17 cellular contexts compared by ENCODE assay signal in the genomic region with DNA sequence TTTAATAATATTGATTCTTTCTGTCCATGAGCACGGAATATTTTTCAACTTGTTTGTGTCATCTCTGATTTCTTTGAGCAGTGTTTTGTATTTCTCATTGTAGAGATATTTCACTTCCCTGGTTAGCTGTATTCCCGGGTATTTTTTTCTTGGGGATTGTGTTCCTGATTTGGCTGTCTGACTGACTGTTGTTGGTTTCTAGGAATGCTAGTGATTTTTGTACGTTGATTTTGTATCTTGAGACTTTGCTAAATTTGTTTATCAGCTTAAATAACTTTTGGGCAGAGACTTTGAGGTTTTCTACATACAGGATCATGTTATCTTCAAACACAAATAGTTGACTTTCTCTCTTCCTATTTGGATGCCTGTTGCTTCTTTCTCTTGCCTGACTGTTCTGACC.
A peak's percentile ranks its signal among the peaks of the same experiment; 100 is the strongest.
DNase-seq lines count a peak whose midpoint lies in the region; ATAC-seq and TF ChIP-seq lines count a peak whose summit lies in the region.
"Had no signal": no experiment of that assay in that cellular context is flagged by ENCODE, and none has a peak within 500 bp of the region (broad histone marks: within the 10 kb centered on the region; RNA-seq: fewer than 3 reads in every experiment).

No MANE protein-coding gene starts in this region.

- POLR2A ChIA-PET in GM10248 (lab: Yijun Ruan, JAX): no interaction called here

- CTCF ChIA-PET in GM10248 (lab: Yijun Ruan, JAX): no interaction called here

- H3K36me3 Mint-ChIP-seq in chondrocyte (ENCODE audit: low read depth): no peaks in the 10 kb centered on the region
- peaks cover 3% of the 10 kb centered on the region for H3K36me3 Mint-ChIP-seq in mesothelial cell of epicardium
- H3K36me3 Mint-ChIP-seq in natural killer cell: no peaks in the 10 kb centered on the region
- H3K36me3 Mint-ChIP-seq in activated T-cell treated with anti-CD3 and anti-CD28 coated beads, Interleukin-2, amount 50 U/mL, for 4 hours (ENCODE audit: insufficient read depth): no peaks in the 10 kb centered on the region

- TF ChIP-seq CTCF in chondrocyte (IDR thresholded peaks at IDR 0.05): no peak
- TF ChIP-seq CTCF in mesothelial cell of epicardium (IDR thresholded peaks at IDR 0.05; ENCODE audit: unreplicated experiment): no peak
- TF ChIP-seq CTCF in GM10248 (IDR thresholded peaks at IDR 0.05; ENCODE audit: control extremely low read depth, extremely low read depth, low read depth, missing control alignments): no peak
- no peak for TF ChIP-seq CTCF in natural killer cell (IDR thresholded peaks at IDR 0.05)

- H3K9me3 Mint-ChIP-seq in chondrocyte (ENCODE audit: low read depth): peaks cover 2% of the 10 kb centered on the region
- peaks cover 14% of the 10 kb centered on the region for H3K9me3 Mint-ChIP-seq in mesothelial cell of epicardium
- peaks cover 17% of the 10 kb centered on the region in 2 donors for H3K9me3 Mint-ChIP-seq in natural killer cell
- peaks cover 6% of the 10 kb centered on the region for H3K9me3 Mint-ChIP-seq in activated T-cell treated with anti-CD3 and anti-CD28 coated beads, Interleukin-2, amount 50 U/mL, for 4 hours
- H3K9me3 Mint-ChIP-seq: GM23338 had no signal

- H3K4me3 Mint-ChIP-seq in chondrocyte (ENCODE audit: unreplicated experiment): no peak overlapping the region
- no peak overlapping the region for H3K4me3 Mint-ChIP-seq in mesothelial cell of epicardium
- H3K4me3 Mint-ChIP-seq in natural killer cell: no peak overlapping the region
- H3K4me3 Mint-ChIP-seq in activated T-cell treated with anti-CD3 and anti-CD28 coated beads, Interleukin-2, amount 50 U/mL, for 4 hours: no peak overlapping the region
- H3K4me3 Mint-ChIP-seq: GM23338 had no signal

- ATAC-seq in natural killer cell: no peak
- ATAC-seq in activated T-cell treated with anti-CD3 and anti-CD28 coated beads, Interleukin-2, amount 50 U/mL, for 4 hours: no peak
- ATAC-seq: GM23338, HCT116 had no signal

- DNase-seq in HS-27A (ENCODE audit: low read depth) (peak; percentile 27), chondrocyte (ENCODE audit: low spot score) (no peak), mesothelial cell of epicardium (ENCODE audit: low spot score in 2 of 2, unreplicated experiment in 2 of 2) (no peak), NCI-H128 (lab: John Stamatoyannopoulos, UW; ENCODE audit: unreplicated experiment) (no peak), GM10248 (ENCODE audit: extremely low spot score) (no peak), natural killer cell (no peak)
- DNase-seq in activated T-cell treated with anti-CD3 and anti-CD28 coated beads, Interleukin-2, amount 50 U/mL, for 4 hours: no peak
- DNase-seq: C1 segment of cervical spinal cord, KBM-7, MV-4-11, NCI-H1417, NCI-H187 treated with DMSO at 0.1 percent for 48 hours, NCI-H345, NCI-H524 treated with DMSO at 0.1 percent for 48 hours, SHP77 had no signal

- intact Hi-C loops in natural killer cell (cut with micrococcal nuclease): no loop called here

- H3K27me3 Mint-ChIP-seq in chondrocyte (ENCODE audit: low read depth) (no peaks in the 10 kb centered on the region), mesothelial cell of epicardium (ENCODE audit: low read depth) (no peaks in the 10 kb centered on the region), natural killer cell (ENCODE audit: low read depth in 2 of 2) (no peaks in the 10 kb centered on the region)
- H3K27me3 Mint-ChIP-seq in activated T-cell treated with anti-CD3 and anti-CD28 coated beads, Interleukin-2, amount 50 U/mL, for 4 hours (ENCODE audit: low read depth): no peaks in the 10 kb centered on the region

- peak overlapping the region; percentile 62 for H3K27ac Mint-ChIP-seq in chondrocyte (ENCODE audit: unreplicated experiment)
- H3K27ac Mint-ChIP-seq in mesothelial cell of epicardium: peak overlapping the region; percentile 41
- H3K27ac Mint-ChIP-seq in natural killer cell: no peak overlapping the region
- H3K27ac Mint-ChIP-seq: GM23338 had no signal

- H3K4me1 Mint-ChIP-seq in chondrocyte (ENCODE audit: low read depth): peaks cover 39% of the 10 kb centered on the region
- H3K4me1 Mint-ChIP-seq in mesothelial cell of epicardium: peaks cover 14% of the 10 kb centered on the region
- no peaks in the 10 kb centered on the region for H3K4me1 Mint-ChIP-seq in natural killer cell
- no peaks in the 10 kb centered on the region for H3K4me1 Mint-ChIP-seq in activated T-cell treated with anti-CD3 and anti-CD28 coated beads, Interleukin-2, amount 50 U/mL, for 4 hours (ENCODE audit: low read depth)
- H3K4me1 Mint-ChIP-seq: GM23338 had no signal

Comparison
In these comparisons a context has a peak if more than half of its experiments do, and no peak if none do; other contexts are left out.
1. H3K27ac Mint-ChIP-seq: peak in chondrocyte (single experiment) and mesothelial cell of epicardium (single experiment); none in natural killer cell (0 of 2).